ENCODE assay signal across 24 cellular contexts in genomic region chr20:16810216-16810615, GRCh38.
"Had no signal": no experiment of that assay in that cellular context is flagged by ENCODE, and none has a peak within 500 bp of the region (broad histone marks: within the 10 kb centered on the region; RNA-seq: fewer than 3 reads in every experiment).

No MANE protein-coding gene starts in this region.

- H3K27ac Mint-ChIP-seq: activated CD4-positive, alpha-beta T cell treated with anti-CD3 and anti-CD28 coated beads, Interleukin-2, amount 10 ng/mL, durations not matched to agents 7 days and 5 days; activated naive CD4-positive, alpha-beta T cell treated with anti-CD3 and anti-CD28 coated beads, Interleukin-2, amount 10 ng/mL, durations not matched to agents 7 days and 5 days; activated naive CD8-positive, alpha-beta T cell treated with anti-CD3 and anti-CD28 coated beads, Interleukin-2, amount 50 U/mL, for 24 hours; dendritic cell treated with granulocyte-macrophage colony-stimulating factor and Interleukin-4, amounts not matched to agents 40 ng/mL and 50 ng/mL, for 4 days; stimulated activated naive CD8-positive, alpha-beta T cell treated with anti-CD3 and anti-CD28 coated beads, Interleukin-15, Interleukin-2, amounts not matched to agents 100 ng/mL and 50 ng/mL, for 24 hours had no signal

- H3K4me3 ChIP-seq: ascending aorta, cardiac muscle cell, esophagus squamous epithelium, hepatocyte, left lung, tibial nerve, uterus had no signal

- H3K4me1 Mint-ChIP-seq: activated CD4-positive, alpha-beta T cell treated with anti-CD3 and anti-CD28 coated beads, Interleukin-2, amount 10 ng/mL, durations not matched to agents 7 days and 5 days; activated naive CD4-positive, alpha-beta T cell treated with anti-CD3 and anti-CD28 coated beads, Interleukin-2, amount 10 ng/mL, durations not matched to agents 7 days and 5 days; activated naive CD8-positive, alpha-beta T cell treated with anti-CD3 and anti-CD28 coated beads, Interleukin-2, amount 50 U/mL, for 24 hours; neural crest cell had no signal

- H3K36me3 ChIP-seq: ascending aorta, cardiac muscle cell, esophagus squamous epithelium, left lung, tibial nerve, uterus had no signal

- ATAC-seq: activated naive CD8-positive, alpha-beta T cell treated with anti-CD3 and anti-CD28 coated beads, Interleukin-2, amount 50 U/mL, for 24 hours; activated T-cell treated with anti-CD3 and anti-CD28 coated beads, Interleukin-2, amount 50 U/mL, for 4 hours; left lung; right cardiac atrium had no signal

- DNase-seq: activated CD4-positive, alpha-beta T cell treated with anti-CD3 and anti-CD28 coated beads, Interleukin-2, amount 10 ng/mL, durations not matched to agents 7 days and 5 days; activated CD8-positive, alpha-beta memory T cell treated with anti-CD3 and anti-CD28 coated beads, Interleukin-2, amount 50 U/mL, for 4 hours; activated effector memory CD4-positive, alpha-beta T cell treated with Interleukin-2 at 50 U/mL for 16 hours; activated naive CD4-positive, alpha-beta T cell treated with anti-CD3 and anti-CD28 coated beads, Interleukin-2, amount 10 ng/mL, durations not matched to agents 7 days and 5 days; activated naive CD8-positive, alpha-beta T cell treated with anti-CD3 and anti-CD28 coated beads, Interleukin-2, amount 50 U/mL, for 24 hours; activated T-cell treated with anti-CD3 and anti-CD28 coated beads, Interleukin-2, amount 50 U/mL, for 4 hours; effector memory CD4-positive, alpha-beta T cell; esophagus squamous epithelium; islet precursor cell; left lung; right cardiac atrium; small intestine; stimulated activated CD4-positive, alpha-beta T cell treated with anti-CD3 and anti-CD28 coated beads, Interleukin-15, amount 100 ng/mL, for 24 hours; stimulated activated CD4-positive, alpha-beta T cell treated with anti-CD3 and anti-CD28 coated beads, Interleukin-2, amount 100 ng/mL, for 48 hours; T1000; uterus had no signal

- H3K4me3 Mint-ChIP-seq: activated CD4-positive, alpha-beta T cell treated with anti-CD3 and anti-CD28 coated beads, Interleukin-2, amount 10 ng/mL, durations not matched to agents 7 days and 5 days; activated naive CD4-positive, alpha-beta T cell treated with anti-CD3 and anti-CD28 coated beads, Interleukin-2, amount 10 ng/mL, durations not matched to agents 7 days and 5 days; activated naive CD8-positive, alpha-beta T cell treated with anti-CD3 and anti-CD28 coated beads, Interleukin-2, amount 50 U/mL, for 24 hours; activated T-cell treated with anti-CD3 and anti-CD28 coated beads, Interleukin-2, amount 50 U/mL, for 4 hours; dendritic cell treated with granulocyte-macrophage colony-stimulating factor and Interleukin-4, amounts not matched to agents 40 ng/mL and 50 ng/mL, for 4 days; neural crest cell; stimulated activated naive CD8-positive, alpha-beta T cell treated with anti-CD3 and anti-CD28 coated beads, Interleukin-15, Interleukin-2, amounts not matched to agents 100 ng/mL and 50 ng/mL, for 24 hours had no signal

- H3K9me3 Mint-ChIP-seq: activated CD4-positive, alpha-beta T cell treated with anti-CD3 and anti-CD28 coated beads, Interleukin-2, amount 10 ng/mL, durations not matched to agents 7 days and 5 days; activated naive CD4-positive, alpha-beta T cell treated with anti-CD3 and anti-CD28 coated beads, Interleukin-2, amount 10 ng/mL, durations not matched to agents 7 days and 5 days; activated naive CD8-positive, alpha-beta T cell treated with anti-CD3 and anti-CD28 coated beads, Interleukin-2, amount 50 U/mL, for 24 hours; activated T-cell treated with anti-CD3 and anti-CD28 coated beads, Interleukin-2, amount 50 U/mL, for 4 hours; dendritic cell treated with granulocyte-macrophage colony-stimulating factor and Interleukin-4, amounts not matched to agents 40 ng/mL and 50 ng/mL, for 4 days; neural crest cell; stimulated activated naive CD8-positive, alpha-beta T cell treated with anti-CD3 and anti-CD28 coated beads, Interleukin-15, Interleukin-2, amounts not matched to agents 100 ng/mL and 50 ng/mL, for 24 hours had no signal

- FAIRE-seq: endothelial cell of umbilical vein, small intestine had no signal

- H3K36me3 Mint-ChIP-seq: activated naive CD4-positive, alpha-beta T cell treated with anti-CD3 and anti-CD28 coated beads, Interleukin-2, amount 10 ng/mL, durations not matched to agents 7 days and 5 days had no signal

- H3K27me3 ChIP-seq: ascending aorta, cardiac muscle cell, tibial nerve, uterus had no signal
